Comparison of ENCODE assay signal across 7 cellular contexts in the genomic region with DNA sequence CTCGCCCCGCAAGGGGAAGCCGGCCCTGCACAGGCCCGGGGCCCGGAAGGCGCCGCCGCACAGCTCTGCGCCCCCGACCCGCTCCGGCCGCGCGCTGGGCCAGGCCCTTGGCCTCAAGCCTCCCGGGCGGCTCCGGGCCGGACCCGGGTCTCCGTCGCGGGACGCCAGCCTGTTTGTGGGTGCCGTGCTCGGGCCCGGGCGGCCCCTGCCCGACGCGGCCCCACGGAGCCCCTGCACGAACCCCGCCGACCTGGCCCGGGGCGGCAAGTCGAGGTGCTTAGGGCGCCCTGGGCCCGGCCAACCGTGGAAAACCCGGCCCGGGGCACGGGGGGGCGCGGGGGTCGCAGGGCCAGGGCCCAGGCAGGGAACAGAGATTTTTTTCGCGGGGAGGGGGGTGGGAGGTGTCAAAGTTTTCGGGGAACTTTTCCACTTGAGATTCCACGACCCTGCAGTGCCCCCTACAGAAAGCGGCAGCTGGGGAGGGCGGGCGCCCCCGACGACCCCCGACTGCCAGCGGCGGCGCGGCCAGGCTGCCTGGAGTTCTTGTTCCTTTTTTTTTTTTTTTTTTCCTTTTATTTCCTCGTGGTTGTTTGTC. TPM values are rescaled to one million over a fixed set of nuclear protein-coding genes. Genes with fewer than 3 reads are reported as not detected.
DNase-seq lines count a peak whose midpoint lies in the region; ATAC-seq and TF ChIP-seq lines count a peak whose summit lies in the region.

No MANE protein-coding gene starts in this region.

- H3K79me2 ChIP-seq in parathyroid adenoma = peaks cover 21% of the 10 kb centered on the region

- H3K36me3 ChIP-seq in HUES64 (ENCODE audit: insufficient read depth, low read length) (peaks cover 6% of the 10 kb centered on the region; the same call in 1 of the 2 replicates), parathyroid adenoma (ENCODE audit: control insufficient read depth, insufficient read depth, low read length) (no peaks in the 10 kb centered on the region)

- H3K27me3 ChIP-seq in HUES64 (ENCODE audit: insufficient read depth, low read length) (peaks cover 10% of the 10 kb centered on the region; the same call in 1 of the 2 replicates), parathyroid adenoma (ENCODE audit: control insufficient read depth, insufficient read depth, low read length) (no peaks in the 10 kb centered on the region)

- H3K36me3 Mint-ChIP-seq in activated T-cell treated with anti-CD3 and anti-CD28 coated beads, Interleukin-2, amount 50 U/mL, for 4 hours (ENCODE audit: insufficient read depth) = peaks cover 6% of the 10 kb centered on the region

- TF ChIP-seq CTCF in foreskin fibroblast (IDR thresholded peaks at IDR 0.05; ENCODE audit: low read depth, low read length) = no peak
- no peak for TF ChIP-seq CTCF in parathyroid adenoma (IDR thresholded peaks at IDR 0.05)

- H3K9me3 Mint-ChIP-seq in activated T-cell treated with anti-CD3 and anti-CD28 coated beads, Interleukin-2, amount 50 U/mL, for 4 hours = no peaks in the 10 kb centered on the region

- H3K4me1 Mint-ChIP-seq in activated T-cell treated with anti-CD3 and anti-CD28 coated beads, Interleukin-2, amount 50 U/mL, for 4 hours (ENCODE audit: low read depth) = peaks cover 15% of the 10 kb centered on the region

- H3K4me3 ChIP-seq in HUES64 (ENCODE audit: low read length) (peak overlapping the region; percentile 84), foreskin fibroblast (ENCODE audit: low read depth in 1 of 2, low read length in 2 of 2) (peak overlapping the region; percentile 83 to 98), parathyroid adenoma (ENCODE audit: low read depth, low read length) (peak overlapping the region; percentile 85)

- peaks cover 38% of the 10 kb centered on the region for H3K4me1 ChIP-seq in HUES64 (ENCODE audit: insufficient read depth, low read length)
- H3K4me1 ChIP-seq in parathyroid adenoma = peaks cover 6% of the 10 kb centered on the region

- in situ Hi-C loops in GM18951 (cut with MboI; ENCODE audit: low sequenced_read_pairs, unreplicated experiment) = no loop called here

- H2AFZ ChIP-seq in parathyroid adenoma = peak overlapping the region; percentile 98

- TF ChIP-seq POLR2A in GM18951 (IDR thresholded peaks at IDR 0.05; ENCODE audit: extremely low read depth, insufficient read depth, insufficient read length) = peak; percentile 23

- DNase-seq in activated T-cell treated with anti-CD3 and anti-CD28 coated beads, Interleukin-2, amount 50 U/mL, for 4 hours = peak; percentile 37
- DNase-seq in foreskin fibroblast (no peak), DMS 273 treated with DMSO at 0.1 percent for 48 hours (lab: John Stamatoyannopoulos, UW) (no peak)

- H3K9me3 ChIP-seq in HUES64 (ENCODE audit: insufficient read depth, low read depth, low read length) (no peaks in the 10 kb centered on the region), parathyroid adenoma (ENCODE audit: control insufficient read depth, low read length) (no peaks in the 10 kb centered on the region)

- peak overlapping the region; percentile 96 for H3K27ac ChIP-seq in HUES64 (ENCODE audit: low read depth, low read length)
- peak overlapping the region; percentile 89 for H3K27ac ChIP-seq in parathyroid adenoma

- H3K4me3 Mint-ChIP-seq in activated T-cell treated with anti-CD3 and anti-CD28 coated beads, Interleukin-2, amount 50 U/mL, for 4 hours = peak overlapping the region; percentile 99

- peak; percentile 26 to 36 for ATAC-seq in activated T-cell treated with anti-CD3 and anti-CD28 coated beads, Interleukin-2, amount 50 U/mL, for 4 hours
- ATAC-seq in GM19467 (IDR thresholded peaks at IDR 0.05; ENCODE audit: unreplicated experiment) = no peak

- 10% methylated on average over 61 of the region's 62 CpGs for WGBS in HUES64

- H3K9ac ChIP-seq in HUES64 (ENCODE audit: low read depth, low read length) (peak overlapping the region; percentile 83), parathyroid adenoma (no peak overlapping the region)

- no peaks in the 10 kb centered on the region for H3K27me3 Mint-ChIP-seq in activated T-cell treated with anti-CD3 and anti-CD28 coated beads, Interleukin-2, amount 50 U/mL, for 4 hours (ENCODE audit: low read depth)

- H3K4me2 ChIP-seq in parathyroid adenoma (ENCODE audit: low read length) = peak overlapping the region; percentile 98

RNA-seq across cellular contexts. Expression of a gene that starts 0.8 kb away (rescaled TPM):
- 29.9 TPM for polyA plus RNA-seq in HUES64 (2013, experiment 1 of 2)
- 40.6 TPM for polyA plus RNA-seq in HUES64 (2013, experiment 2 of 2)
- 10 to 100 TPM; 52.2 to 67.6 (median 55.4) TPM for total RNA-seq in activated T-cell treated with anti-CD3 and anti-CD28 coated beads, Interleukin-2, amount 50 U/mL, for 4 hours

RNA-seq across cellular contexts. Expression of a gene that starts 42.3 kb away (rescaled TPM):
- polyA plus RNA-seq in HUES64 (2013, experiment 1 of 2) = 16.4 TPM
- polyA plus RNA-seq in HUES64 (2013, experiment 2 of 2) = 17.1 TPM
- 10 to 100 TPM; 11.5 to 17.2 (median 16.4) TPM for total RNA-seq in activated T-cell treated with anti-CD3 and anti-CD28 coated beads, Interleukin-2, amount 50 U/mL, for 4 hours
